In genomic region chr22:33476716-33477115, GRCh38 we compare ENCODE assay signal across 16 cellular contexts.
DNase-seq lines count a peak whose midpoint lies in the region; ATAC-seq, FAIRE-seq and TF ChIP-seq lines count a peak whose summit lies in the region.
"Had no signal": no experiment of that assay in that cellular context is flagged by ENCODE, and none has a peak within 500 bp of the region (broad histone marks: within the 10 kb centered on the region; RNA-seq: fewer than 3 reads in every experiment).

No MANE protein-coding gene starts in this region.

- H3K4me3 ChIP-seq in AG10803 (ENCODE audit: low read length) (no peak overlapping the region), bronchial epithelial cell (ENCODE audit: low read depth, low read length) (no peak overlapping the region), neuronal stem cell (ENCODE audit: low read length in 2 of 2) (peak overlapping the region in 1 of 2 donors; percentile 44), prostate gland (no peak overlapping the region)
- no peak overlapping the region for H3K4me3 ChIP-seq in effector memory CD4-positive, alpha-beta T cell (ENCODE audit: insufficient read depth, low read depth, low read length, poor library complexity, severe bottlenecking)
- H3K4me3 ChIP-seq: esophagus muscularis mucosa, ovary had no signal

- H2BK15ac ChIP-seq in neuronal stem cell (ENCODE audit: low read length) = no peak overlapping the region

- no peak overlapping the region for H4K8ac ChIP-seq in neuronal stem cell (ENCODE audit: low read depth, low read length)

- H3K23ac ChIP-seq in neuronal stem cell (ENCODE audit: low read depth, low read length, poor library complexity) = no peak overlapping the region

- H3K36me3 ChIP-seq in bronchial epithelial cell (ENCODE audit: control insufficient read depth, insufficient read depth, low read length) = no peaks in the 10 kb centered on the region
- H3K36me3 ChIP-seq in neuronal stem cell (replicated peaks in 1 of 2; ENCODE audit: control insufficient read depth in 2 of 2, insufficient read depth in 2 of 2, low read length in 2 of 2) = no peaks in the 10 kb centered on the region
- no peaks in the 10 kb centered on the region for H3K36me3 ChIP-seq in prostate gland
- H3K36me3 ChIP-seq in effector memory CD4-positive, alpha-beta T cell (ENCODE audit: control insufficient read depth, insufficient read depth, low read length) = no peaks in the 10 kb centered on the region
- H3K36me3 ChIP-seq: esophagus muscularis mucosa, ovary had no signal

- H3K27me3 ChIP-seq in bronchial epithelial cell (ENCODE audit: control insufficient read depth, insufficient read depth, low read length) (no peaks in the 10 kb centered on the region), neuronal stem cell (ENCODE audit: control insufficient read depth in 3 of 3, insufficient read depth in 3 of 3, low read depth in 1 of 3, low read length in 3 of 3) (no peaks in the 10 kb centered on the region), prostate gland (replicated peaks; ENCODE audit: insufficient read depth) (no peaks in the 10 kb centered on the region)
- H3K27me3 ChIP-seq in effector memory CD4-positive, alpha-beta T cell (replicated peaks; ENCODE audit: control insufficient read depth, insufficient read depth, low read length, poor library complexity, severe bottlenecking) = no peaks in the 10 kb centered on the region
- H3K27me3 ChIP-seq: esophagus muscularis mucosa, ovary had no signal

- TF ChIP-seq POLR2A in prostate gland (IDR thresholded peaks at IDR 0.05) = no peak

- H3K18ac ChIP-seq in neuronal stem cell (ENCODE audit: low read length) = no peak overlapping the region

- H3K4me2 ChIP-seq in neuronal stem cell (ENCODE audit: insufficient read depth, low read length, poor library complexity, severe bottlenecking) = no peak overlapping the region

- H3K9me3 ChIP-seq in neuronal stem cell (replicated peaks in 1 of 2; ENCODE audit: control insufficient read depth in 2 of 2, insufficient read depth in 1 of 2, low read depth in 1 of 2, low read length in 2 of 2) = no peaks in the 10 kb centered on the region
- no peaks in the 10 kb centered on the region for H3K9me3 ChIP-seq in prostate gland
- H3K9me3 ChIP-seq in effector memory CD4-positive, alpha-beta T cell (ENCODE audit: control insufficient read depth, low read length) = no peaks in the 10 kb centered on the region
- H3K9me3 ChIP-seq: esophagus muscularis mucosa, ovary had no signal

- peak; percentile 90 for FAIRE-seq in bronchial epithelial cell (lab: Jason Lieb, UNC)

- no peak overlapping the region for H3K9ac ChIP-seq in neuronal stem cell (ENCODE audit: low read depth, low read length, poor library complexity)

- no peak overlapping the region for H4K91ac ChIP-seq in neuronal stem cell (ENCODE audit: low read depth, low read length, poor library complexity)

- H3K4ac ChIP-seq in neuronal stem cell (ENCODE audit: low read length) = no peak overlapping the region

- no peak overlapping the region for H2BK12ac ChIP-seq in neuronal stem cell (ENCODE audit: low read length)

- no peaks in the 10 kb centered on the region for H3K79me1 ChIP-seq in neuronal stem cell (ENCODE audit: low read depth, low read length)

- peak overlapping the region; percentile 41 for H2AFZ ChIP-seq in neuronal stem cell (ENCODE audit: low read length)

- no peak overlapping the region for H3K14ac ChIP-seq in neuronal stem cell (ENCODE audit: low read length)

- intact Hi-C loops in prostate gland (cut with DNase I) = no loop called here

- no peak overlapping the region for H2BK120ac ChIP-seq in neuronal stem cell (ENCODE audit: low read depth, low read length)

- TF ChIP-seq CTCF in AG10803 (conservative IDR thresholded peaks at IDR 0.05; ENCODE audit: low read length) (no peak), bronchial epithelial cell (IDR thresholded peaks at IDR 0.05; ENCODE audit: insufficient read depth, low read length, severe bottlenecking) (no peak), prostate gland (IDR thresholded peaks at IDR 0.05) (no peak)

- ATAC-seq in GM19324 (IDR thresholded peaks at IDR 0.05; ENCODE audit: low FRiP score, unreplicated experiment) = no peak
- ATAC-seq: activated CD8-positive, alpha-beta T cell treated with anti-CD3 and anti-CD28 coated beads for 36 hours had no signal

- no peak overlapping the region for H2BK5ac ChIP-seq in neuronal stem cell (ENCODE audit: low read length)

- WGBS in neuronal stem cell (ENCODE audit: extremely low coverage in 2 of 2, insufficient read length in 2 of 2, insufficient replicate concordance in 1 of 2), 2 donors = no CpG with 5 or more reads among the region's 13 CpGs
- 80% methylated on average over 13 of the region's 13 CpGs for WGBS in prostate gland

- H2AK5ac ChIP-seq in neuronal stem cell (ENCODE audit: low read depth, low read length) = no peak overlapping the region

- H3K27ac ChIP-seq in neuronal stem cell (replicated peaks; ENCODE audit: low read length) (no peak overlapping the region), prostate gland (no peak overlapping the region)
- H3K27ac ChIP-seq in effector memory CD4-positive, alpha-beta T cell (ENCODE audit: insufficient read depth, low read length, poor library complexity, severe bottlenecking) = no peak overlapping the region
- H3K27ac ChIP-seq: ovary, RWPE1 had no signal

- H3K4me1 ChIP-seq in neuronal stem cell (ENCODE audit: control insufficient read depth in 2 of 2, insufficient read depth in 1 of 2, low read depth in 1 of 2, low read length in 2 of 2) = peaks cover 15 to 20% of the 10 kb centered on the region in 2 donors
- no peaks in the 10 kb centered on the region for H3K4me1 ChIP-seq in prostate gland (replicated peaks)
- no peaks in the 10 kb centered on the region for H3K4me1 ChIP-seq in effector memory CD4-positive, alpha-beta T cell (ENCODE audit: control insufficient read depth, insufficient read depth, low read length, poor library complexity, severe bottlenecking)

- DNase-seq in AG10803 (ENCODE audit: low read depth) (peak; percentile 36), LoVo (ENCODE audit: low spot score) (peak; percentile 52), bronchial epithelial cell (ENCODE audit: low read depth) (no peak), neuronal stem cell (ENCODE audit: low spot score) (no peak), prostate gland (ENCODE audit: low spot score) (no peak)
- DNase-seq in NK-92 treated with Interleukin-12 subunit alpha and Interleukin-12 subunit beta, amount 100 ng/mL, for 24 hours (lab: John Stamatoyannopoulos, UW) = no peak
- DNase-seq in effector memory CD4-positive, alpha-beta T cell = no peak
- DNase-seq: activated CD8-positive, alpha-beta T cell treated with anti-CD3 and anti-CD28 coated beads for 36 hours; DMS153; NCI-H1694 treated with DMSO at 0.1 percent for 48 hours; NCI-H524; ovary; T-helper 2 cell had no signal

Comparison
In these comparisons a context has a peak if more than half of its experiments do, and no peak if none do; other contexts are left out.
1. DNase-seq: peak in AG10803 (single experiment) and LoVo (single experiment); none in bronchial epithelial cell (single experiment), neuronal stem cell (single experiment), prostate gland (single experiment), NK-92 treated with Interleukin-12 subunit alpha and Interleukin-12 subunit beta, amount 100 ng/mL, for 24 hours (single experiment) and effector memory CD4-positive, alpha-beta T cell (0 of 3).